Comparison of ENCODE assay signal across 27 cellular contexts in the genomic region with DNA sequence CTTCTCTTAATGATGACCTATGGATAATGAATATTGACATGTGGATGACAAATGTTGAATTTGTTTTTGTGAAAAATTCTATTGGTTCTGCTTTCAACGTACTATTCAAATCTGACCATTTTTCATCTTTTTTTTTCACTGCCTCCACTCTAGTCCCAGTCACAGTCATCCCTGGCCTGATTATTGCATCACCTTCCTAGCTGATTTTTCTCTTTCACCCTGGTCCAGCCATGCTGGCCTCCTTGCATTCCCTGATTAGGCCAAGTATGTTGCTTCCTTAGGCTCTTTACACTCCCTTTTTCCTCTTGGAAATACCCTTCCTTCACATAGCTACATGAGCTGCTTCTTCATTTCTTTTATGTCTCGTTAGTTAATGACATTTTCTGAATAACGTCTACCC.
"Had no signal": no experiment of that assay in that cellular context is flagged by ENCODE, and none has a peak within 500 bp of the region (broad histone marks: within the 10 kb centered on the region; RNA-seq: fewer than 3 reads in every experiment).

No MANE protein-coding gene starts in this region.

- H3K36me3 Mint-ChIP-seq: activated CD8-positive, alpha-beta memory T cell treated with anti-CD3 and anti-CD28 coated beads, Interleukin-2, amount 10 ng/mL, durations not matched to agents 7 days and 5 days; activated naive CD4-positive, alpha-beta T cell treated with anti-CD3 and anti-CD28 coated beads, Interleukin-2, amount 50 U/mL, for 72 hours; WTC11 had no signal

- H3K27me3 Mint-ChIP-seq: activated CD8-positive, alpha-beta memory T cell treated with anti-CD3 and anti-CD28 coated beads, Interleukin-2, amount 10 ng/mL, durations not matched to agents 7 days and 5 days had no signal

- H3K9me3 ChIP-seq: SJSA1 had no signal

- H3K27me3 ChIP-seq: brain microvascular endothelial cell, SJSA1 had no signal

- H3K9me3 Mint-ChIP-seq: activated CD4-positive, alpha-beta T cell treated with anti-CD3 and anti-CD28 coated beads, Interleukin-2, amount 10 ng/mL, durations not matched to agents 24 days and 14 days; activated naive CD4-positive, alpha-beta T cell treated with anti-CD3 and anti-CD28 coated beads, Interleukin-2, amount 50 U/mL, for 72 hours; activated naive CD8-positive, alpha-beta T cell treated with anti-CD3 and anti-CD28 coated beads, Interleukin-2, amount 50 U/mL, for 24 hours; activated T-cell treated with anti-CD3 and anti-CD28 coated beads, Interleukin-2, amount 50 U/mL, for 24 hours; activated T-helper 1 cell treated with anti-CD3 and anti-CD28 coated beads, Interleukin-12 subunit alpha, Interleukin-12 subunit beta, Interleukin-2, Interleukin-4 antibody, amounts not matched to agents 30 ng/mL and 10 ng/mL and 1 ng/mL, durations not matched to agents 14 hours and 24 hours and 36 hours; T-helper 1 cell treated with Interleukin-12 subunit alpha and Interleukin-12 subunit beta and Interleukin-4 antibody, amounts not matched to agents 30 μg/mL and 1 μg/mL, for 36 hours had no signal

- DNase-seq: activated CD4-positive, alpha-beta T cell treated with anti-CD3 and anti-CD28 coated beads for 1 hour; activated CD4-positive, alpha-beta T cell treated with anti-CD3 and anti-CD28 coated beads, Interleukin-2, amount 10 ng/mL, durations not matched to agents 24 days and 14 days; activated CD4-positive, alpha-beta T cell treated with anti-CD3 and anti-CD28 coated beads, Interleukin-2, amount 50 U/mL, for 48 hours; activated CD8-positive, alpha-beta memory T cell treated with anti-CD3 and anti-CD28 coated beads, Interleukin-2, amount 10 ng/mL, durations not matched to agents 7 days and 5 days; activated effector memory CD4-positive, alpha-beta T cell treated with Interleukin-2 at 50 U/mL for 16 hours; activated naive CD4-positive, alpha-beta T cell treated with Interleukin-2 at 50 U/mL for 16 hours; activated naive CD8-positive, alpha-beta T cell treated with anti-CD3 and anti-CD28 coated beads, Interleukin-2, amount 50 U/mL, for 24 hours; activated T-cell treated with anti-CD3 and anti-CD28 coated beads, Interleukin-2, amount 50 U/mL, for 24 hours; brain microvascular endothelial cell; caudate nucleus; MM.1S; NCI-H1105 treated with DMSO at 0.1 percent for 48 hours; NCI-H1436 treated with DMSO at 0.1 percent for 48 hours; NCI-H187; NCI-H2081; NCI-H446; NCI-H524; RPMI8226; SHP77; SW 1271 had no signal

- H3K27ac ChIP-seq: brain microvascular endothelial cell, SJSA1 had no signal

- H3K4me1 Mint-ChIP-seq: activated CD8-positive, alpha-beta memory T cell treated with anti-CD3 and anti-CD28 coated beads, Interleukin-2, amount 10 ng/mL, durations not matched to agents 7 days and 5 days; activated naive CD8-positive, alpha-beta T cell treated with anti-CD3 and anti-CD28 coated beads, Interleukin-2, amount 50 U/mL, for 24 hours; WTC11 had no signal

- H3K36me3 ChIP-seq: brain microvascular endothelial cell, SJSA1 had no signal

- ATAC-seq: activated CD8-positive, alpha-beta memory T cell treated with anti-CD3 and anti-CD28 coated beads, Interleukin-2, amount 10 ng/mL, durations not matched to agents 7 days and 5 days; activated naive CD4-positive, alpha-beta T cell treated with anti-CD3 and anti-CD28 coated beads, Interleukin-2, amount 50 U/mL, for 72 hours; activated naive CD8-positive, alpha-beta T cell treated with anti-CD3 and anti-CD28 coated beads, Interleukin-2, amount 50 U/mL, for 24 hours; Panc1; SK-N-SH treated with all-trans-retinoic acid at 6 μM for 48 hours; WTC11 had no signal

- H3K27ac Mint-ChIP-seq: activated CD4-positive, alpha-beta T cell treated with anti-CD3 and anti-CD28 coated beads, Interleukin-2, amount 10 ng/mL, durations not matched to agents 24 days and 14 days; activated CD8-positive, alpha-beta memory T cell treated with anti-CD3 and anti-CD28 coated beads, Interleukin-2, amount 10 ng/mL, durations not matched to agents 7 days and 5 days; activated naive CD4-positive, alpha-beta T cell treated with anti-CD3 and anti-CD28 coated beads, Interleukin-2, amount 50 U/mL, for 72 hours; activated naive CD8-positive, alpha-beta T cell treated with anti-CD3 and anti-CD28 coated beads, Interleukin-2, amount 50 U/mL, for 24 hours; activated T-cell treated with anti-CD3 and anti-CD28 coated beads, Interleukin-2, amount 50 U/mL, for 24 hours; activated T-helper 1 cell treated with anti-CD3 and anti-CD28 coated beads, Interleukin-12 subunit alpha, Interleukin-12 subunit beta, Interleukin-2, Interleukin-4 antibody, amounts not matched to agents 30 ng/mL and 10 ng/mL and 1 ng/mL, durations not matched to agents 14 hours and 24 hours and 36 hours; T-helper 1 cell treated with Interleukin-12 subunit alpha and Interleukin-12 subunit beta and Interleukin-4 antibody, amounts not matched to agents 30 μg/mL and 1 μg/mL, for 36 hours; WTC11 had no signal

- H3K4me3 Mint-ChIP-seq: activated CD4-positive, alpha-beta T cell treated with anti-CD3 and anti-CD28 coated beads, Interleukin-2, amount 10 ng/mL, durations not matched to agents 24 days and 14 days; activated CD8-positive, alpha-beta memory T cell treated with anti-CD3 and anti-CD28 coated beads, Interleukin-2, amount 10 ng/mL, durations not matched to agents 7 days and 5 days; activated naive CD8-positive, alpha-beta T cell treated with anti-CD3 and anti-CD28 coated beads, Interleukin-2, amount 50 U/mL, for 24 hours; activated T-cell treated with anti-CD3 and anti-CD28 coated beads, Interleukin-2, amount 50 U/mL, for 24 hours; activated T-helper 1 cell treated with anti-CD3 and anti-CD28 coated beads, Interleukin-12 subunit alpha, Interleukin-12 subunit beta, Interleukin-2, Interleukin-4 antibody, amounts not matched to agents 30 ng/mL and 10 ng/mL and 1 ng/mL, durations not matched to agents 14 hours and 24 hours and 36 hours; T-helper 1 cell treated with Interleukin-12 subunit alpha and Interleukin-12 subunit beta and Interleukin-4 antibody, amounts not matched to agents 30 μg/mL and 1 μg/mL, for 36 hours; WTC11 had no signal

- H3K4me1 ChIP-seq: SJSA1 had no signal

- H3K4me3 ChIP-seq: SJSA1 had no signal
